ENCODE assay signal across 1 cellular context in genomic region chr6:142323377-142323776, GRCh38.
TF ChIP-seq lines count a peak whose summit lies in the region.

No MANE protein-coding gene starts in this region.

TF ChIP-seq in HepG2, 621 proteins besides CTCF, POLR2A, EP300 and RAD21 (continued from another document and continues in another):
- TF ChIP-seq RNF219 (CRISPR knock-in tag; IDR thresholded peaks at IDR 0.05) (no peak), SAP130 (CRISPR knock-in tag; IDR thresholded peaks at IDR 0.05; ENCODE audit: low read depth) (peak; percentile 86), FOXO4 (CRISPR knock-in tag; conservative IDR thresholded peaks at IDR 0.05) (no peak), ZNF546 (CRISPR knock-in tag; conservative IDR thresholded peaks at IDR 0.05) (no peak), ZNF75D (CRISPR knock-in tag; IDR thresholded peaks at IDR 0.05; ENCODE audit: borderline replicate concordance) (no peak), THAP9 (CRISPR knock-in tag; IDR thresholded peaks at IDR 0.05; ENCODE audit: borderline replicate concordance) (no peak), KMT2B (CRISPR knock-in tag; IDR thresholded peaks at IDR 0.05) (no peak), ZNF260 (CRISPR knock-in tag; IDR thresholded peaks at IDR 0.05; ENCODE audit: borderline replicate concordance, low read depth) (no peak), LBX2 (CRISPR knock-in tag; IDR thresholded peaks at IDR 0.05; ENCODE audit: borderline replicate concordance) (no peak), ZNF7 (CRISPR knock-in tag; IDR thresholded peaks at IDR 0.05) (no peak), NRL (CRISPR knock-in tag; IDR thresholded peaks at IDR 0.05; ENCODE audit: borderline replicate concordance) (no peak), IRF2 (CRISPR knock-in tag; IDR thresholded peaks at IDR 0.05) (peak; percentile 46; the same call in 1 of the 2 replicates), TBP (CRISPR knock-in tag; IDR thresholded peaks at IDR 0.05) (no peak), TOPORS (CRISPR knock-in tag; IDR thresholded peaks at IDR 0.05) (no peak), ZNF496 (CRISPR knock-in tag; IDR thresholded peaks at IDR 0.05; ENCODE audit: insufficient replicate concordance) (no peak), HNRNPUL1 (IDR thresholded peaks at IDR 0.05; ENCODE audit: low read depth, low read length) (no peak), SIN3B (IDR thresholded peaks at IDR 0.05; ENCODE audit: low read length) (no peak), HMGXB3 (CRISPR knock-in tag; IDR thresholded peaks at IDR 0.05; ENCODE audit: borderline replicate concordance) (no peak), CBFB (CRISPR knock-in tag; IDR thresholded peaks at IDR 0.05) (no peak), ATF6 (CRISPR knock-in tag; conservative IDR thresholded peaks at IDR 0.05) (no peak), REXO4 (CRISPR knock-in tag; IDR thresholded peaks at IDR 0.05; ENCODE audit: borderline replicate concordance) (no peak), AGO1 (IDR thresholded peaks at IDR 0.05; ENCODE audit: low read depth, low read length, poor library complexity, severe bottlenecking) (no peak), ZNF451 (CRISPR knock-in tag; IDR thresholded peaks at IDR 0.05) (no peak), CAMTA2 (CRISPR knock-in tag; IDR thresholded peaks at IDR 0.05; ENCODE audit: borderline replicate concordance) (no peak), SNAPC4 (CRISPR knock-in tag; IDR thresholded peaks at IDR 0.05) (no peak), CEBPB (IDR thresholded peaks at IDR 0.05; ENCODE audit: borderline replicate concordance, low read depth, low read length) (peak; percentile 94; the same call in 1 of the 2 replicates), FOXC1 (CRISPR knock-in tag; IDR thresholded peaks at IDR 0.05; ENCODE audit: borderline replicate concordance) (no peak), ZNF326 (CRISPR knock-in tag; IDR thresholded peaks at IDR 0.05; ENCODE audit: borderline replicate concordance) (no peak), CSRNP2 (CRISPR knock-in tag; conservative IDR thresholded peaks at IDR 0.05; ENCODE audit: low read depth) (no peak), THAP11 (CRISPR knock-in tag; IDR thresholded peaks at IDR 0.05) (0 out of 2 replicates have a peak, but pooled peaks have one; percentile 38), KDM5B (CRISPR knock-in tag; IDR thresholded peaks at IDR 0.05; ENCODE audit: borderline replicate concordance) (no peak), TFAP4 (IDR thresholded peaks at IDR 0.05; ENCODE audit: borderline replicate concordance, low read depth) (no peak), ARNTL (CRISPR knock-in tag; IDR thresholded peaks at IDR 0.05) (no peak), MAZ (IDR thresholded peaks at IDR 0.05; ENCODE audit: borderline replicate concordance, low read depth, low read length) (no peak), MAZ (CRISPR knock-in tag; IDR thresholded peaks at IDR 0.05; ENCODE audit: low read depth) (0 out of 2 replicates have a peak, but pooled peaks have one; percentile 30), KLF11 (CRISPR knock-in tag; IDR thresholded peaks at IDR 0.05) (no peak), ZBTB20 (CRISPR knock-in tag; IDR thresholded peaks at IDR 0.05; ENCODE audit: borderline replicate concordance, low read depth) (peak; percentile 100), ZNF33B (CRISPR knock-in tag; IDR thresholded peaks at IDR 0.05) (no peak)
